ENCODE assay signal across 17 cellular contexts in the genomic region with DNA sequence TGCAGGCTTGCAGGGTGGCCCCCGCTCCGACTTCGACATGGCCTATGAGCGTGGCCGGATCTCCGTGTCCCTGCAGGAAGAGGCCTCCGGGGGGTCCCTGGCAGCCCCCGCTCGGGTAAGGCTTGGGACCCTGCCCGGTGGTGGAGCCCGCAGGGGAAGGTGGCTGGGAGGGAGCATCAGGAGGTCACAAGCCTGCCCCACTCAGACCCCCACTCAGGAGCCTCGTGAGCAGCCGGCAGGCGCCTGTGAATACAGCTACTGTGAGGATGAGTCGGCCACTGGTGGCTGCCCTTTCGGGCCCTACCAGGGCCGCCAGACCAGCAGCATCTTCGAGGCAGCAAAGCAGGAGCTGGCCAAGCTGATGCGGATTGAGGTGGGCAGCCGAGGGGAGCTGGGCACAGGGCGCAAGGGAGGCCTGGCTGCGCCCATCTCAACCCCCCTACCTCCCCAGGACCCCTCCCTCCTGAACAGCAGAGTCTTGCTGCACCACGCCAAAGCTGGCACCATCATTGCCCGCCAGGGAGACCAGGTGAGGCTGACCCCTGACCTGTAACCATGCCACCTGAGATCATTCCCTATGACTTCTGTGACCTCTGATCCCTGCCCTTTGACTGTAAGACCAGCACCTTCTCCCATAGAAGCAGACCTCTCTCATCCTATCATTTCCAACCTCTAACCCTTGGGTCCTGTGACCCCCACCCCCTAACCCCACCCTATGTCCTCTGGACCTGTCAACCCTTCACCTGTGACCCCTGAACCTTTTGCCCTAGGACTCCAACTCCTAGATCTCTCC. TPM values are rescaled to one million over a fixed set of nuclear protein-coding genes. Genes with fewer than 3 reads are reported as not detected.
DNase-seq lines count a peak whose midpoint lies in the region; ATAC-seq and TF ChIP-seq lines count a peak whose summit lies in the region.
"Had no signal": no experiment of that assay in that cellular context is flagged by ENCODE, and none has a peak within 500 bp of the region (broad histone marks: within the 10 kb centered on the region; RNA-seq: fewer than 3 reads in every experiment).

No MANE protein-coding gene starts in this region.

- no peaks in the 10 kb centered on the region for H3K9me3 Mint-ChIP-seq in activated naive CD8-positive, alpha-beta T cell treated with anti-CD3 and anti-CD28 coated beads, Interleukin-2, amount 10 ng/mL, durations not matched to agents 7 days and 5 days
- no peaks in the 10 kb centered on the region for H3K9me3 Mint-ChIP-seq in activated naive CD8-positive, alpha-beta T cell treated with anti-CD3 and anti-CD28 coated beads for 36 hours
- H3K9me3 Mint-ChIP-seq in naive B cell, result no peaks in the 10 kb centered on the region
- H3K9me3 Mint-ChIP-seq: HFFc6 had no signal

- H3K27ac ChIP-seq in RWPE2 (ENCODE audit: poor library complexity, severe bottlenecking) (no peak overlapping the region), temporal lobe (ENCODE audit: low read depth, low read length) (peak overlapping the region; percentile 72), brain microvascular endothelial cell (no peak overlapping the region)

- H3K4me1 ChIP-seq in RWPE2 (ENCODE audit: insufficient read depth, poor library complexity, severe bottlenecking), result no peaks in the 10 kb centered on the region

- peaks cover 33% of the 10 kb centered on the region for H3K4me1 Mint-ChIP-seq in activated naive CD8-positive, alpha-beta T cell treated with anti-CD3 and anti-CD28 coated beads, Interleukin-2, amount 10 ng/mL, durations not matched to agents 7 days and 5 days
- H3K4me1 Mint-ChIP-seq in activated naive CD8-positive, alpha-beta T cell treated with anti-CD3 and anti-CD28 coated beads for 36 hours, result peaks cover 13% of the 10 kb centered on the region
- H3K4me1 Mint-ChIP-seq in naive B cell, result peaks cover 10 to 23% (median 22%) of the 10 kb centered on the region in 3 donors

- no peak for TF ChIP-seq CTCF in RWPE2 (IDR thresholded peaks at IDR 0.05; ENCODE audit: poor library complexity, severe bottlenecking)
- TF ChIP-seq CTCF in brain microvascular endothelial cell (IDR thresholded peaks at IDR 0.05; ENCODE audit: low read depth, low read length, missing control alignments), result no peak

- H3K27me3 ChIP-seq in RWPE2 (ENCODE audit: insufficient read depth, poor library complexity, severe bottlenecking) (no peaks in the 10 kb centered on the region), brain microvascular endothelial cell (replicated peaks) (no peaks in the 10 kb centered on the region)

- H3K36me3 ChIP-seq in RWPE2 (ENCODE audit: low read depth), result peaks cover 29% of the 10 kb centered on the region
- peaks cover 49% of the 10 kb centered on the region for H3K36me3 ChIP-seq in brain microvascular endothelial cell (replicated peaks)

- ATAC-seq in activated naive CD8-positive, alpha-beta T cell treated with anti-CD3 and anti-CD28 coated beads, Interleukin-2, amount 10 ng/mL, durations not matched to agents 7 days and 5 days (ENCODE audit: low read depth), result no peak
- ATAC-seq in RWPE2 (ENCODE audit: low read depth) (no peak), naive B cell (ENCODE audit: low read depth in 2 of 2) (no peak)
- ATAC-seq: HepG2 had no signal

- POLR2A ChIA-PET in activated naive CD8-positive, alpha-beta T cell treated with anti-CD3 and anti-CD28 coated beads, Interleukin-2, amount 10 ng/mL, durations not matched to agents 7 days and 5 days (lab: Charles Lee), result no interaction called here

- no peak for DNase-seq in activated naive CD8-positive, alpha-beta T cell treated with anti-CD3 and anti-CD28 coated beads, Interleukin-2, amount 10 ng/mL, durations not matched to agents 7 days and 5 days
- DNase-seq in activated naive CD8-positive, alpha-beta T cell treated with anti-CD3 and anti-CD28 coated beads for 36 hours, result no peak
- DNase-seq in RWPE2 (ENCODE audit: low spot score) (peak; percentile 46), naive B cell (no peak), middle frontal gyrus (ENCODE audit: extremely low spot score, low spot score) (no peak), brain microvascular endothelial cell (no peak)
- DNase-seq: COR-L47, DMS153, HFFc6, NCI-H1048, NCI-H1436 treated with DMSO at 0.1 percent for 48 hours, NCI-H2029 treated with DMSO at 0.1 percent for 48 hours, NCI-H2171 treated with DMSO at 0.1 percent for 48 hours, NCI-H748 treated with DMSO at 0.1 percent for 48 hours had no signal

- H3K36me3 Mint-ChIP-seq in activated naive CD8-positive, alpha-beta T cell treated with anti-CD3 and anti-CD28 coated beads, Interleukin-2, amount 10 ng/mL, durations not matched to agents 7 days and 5 days, result peaks cover 28% of the 10 kb centered on the region
- H3K36me3 Mint-ChIP-seq in activated naive CD8-positive, alpha-beta T cell treated with anti-CD3 and anti-CD28 coated beads for 36 hours, result peaks cover 16% of the 10 kb centered on the region
- peaks cover 5 to 7% of the 10 kb centered on the region in 2 donors for H3K36me3 Mint-ChIP-seq in naive B cell

- H3K4me3 ChIP-seq in RWPE2 (ENCODE audit: severe bottlenecking), result no peak overlapping the region
- H3K4me3 ChIP-seq in brain microvascular endothelial cell (ENCODE audit: low read depth, low read length), result no peak overlapping the region

- in situ Hi-C loops in brain microvascular endothelial cell (cut with HindIII; ENCODE audit: low pct_ligation_motif_present, low sequenced_read_pairs), result no loop called here

- H3K27me3 Mint-ChIP-seq in activated naive CD8-positive, alpha-beta T cell treated with anti-CD3 and anti-CD28 coated beads, Interleukin-2, amount 10 ng/mL, durations not matched to agents 7 days and 5 days, result no peaks in the 10 kb centered on the region
- H3K27me3 Mint-ChIP-seq in activated naive CD8-positive, alpha-beta T cell treated with anti-CD3 and anti-CD28 coated beads for 36 hours, result no peaks in the 10 kb centered on the region
- H3K27me3 Mint-ChIP-seq in naive B cell, result no peaks in the 10 kb centered on the region

- H3K9me3 ChIP-seq in RWPE2 (ENCODE audit: severe bottlenecking), result no peaks in the 10 kb centered on the region

- peak overlapping the region; percentile 51 for H3K27ac Mint-ChIP-seq in activated naive CD8-positive, alpha-beta T cell treated with anti-CD3 and anti-CD28 coated beads, Interleukin-2, amount 10 ng/mL, durations not matched to agents 7 days and 5 days
- no peak overlapping the region for H3K27ac Mint-ChIP-seq in activated naive CD8-positive, alpha-beta T cell treated with anti-CD3 and anti-CD28 coated beads for 36 hours
- H3K27ac Mint-ChIP-seq in naive B cell, result peak overlapping the region in 4 of 6 donors; percentile 14 to 94 (median 61)
- H3K27ac Mint-ChIP-seq: HFFc6 had no signal

- no peak overlapping the region for H3K4me3 Mint-ChIP-seq in activated naive CD8-positive, alpha-beta T cell treated with anti-CD3 and anti-CD28 coated beads, Interleukin-2, amount 10 ng/mL, durations not matched to agents 7 days and 5 days
- no peak overlapping the region for H3K4me3 Mint-ChIP-seq in activated naive CD8-positive, alpha-beta T cell treated with anti-CD3 and anti-CD28 coated beads for 36 hours
- peak overlapping the region in 3 of 8 donors; percentile 9 to 35 (median 18) for H3K4me3 Mint-ChIP-seq in naive B cell
- H3K4me3 Mint-ChIP-seq: HFFc6 had no signal

RNA-seq across cellular contexts. Expression of a gene that starts 7.2 kb away (rescaled TPM):
- 100 to 1,000 TPM; 152 to 155 TPM for total RNA-seq in activated naive CD8-positive, alpha-beta T cell treated with anti-CD3 and anti-CD28 coated beads, Interleukin-2, amount 10 ng/mL, durations not matched to agents 7 days and 5 days
- 10 to 100 TPM; 67.8 to 68.5 TPM for total RNA-seq in activated naive CD8-positive, alpha-beta T cell treated with anti-CD3 and anti-CD28 coated beads for 36 hours
- polyA plus RNA-seq in naive B cell (ENCODE audit: low read depth in 6 of 6), result 1 to 10 TPM; 4.1 to 9.6 (median 6.6) TPM
- 36.4 TPM for total RNA-seq in temporal lobe

RNA-seq across cellular contexts. Expression of a gene that starts 20.3 kb away (rescaled TPM):
- 10 to 100 TPM; 17.5 to 18.2 TPM for total RNA-seq in activated naive CD8-positive, alpha-beta T cell treated with anti-CD3 and anti-CD28 coated beads, Interleukin-2, amount 10 ng/mL, durations not matched to agents 7 days and 5 days
- total RNA-seq in activated naive CD8-positive, alpha-beta T cell treated with anti-CD3 and anti-CD28 coated beads for 36 hours, result 10 to 100 TPM; 12.3 to 12.4 TPM
- 1 to 10 TPM; 5.0 to 8.9 (median 6.7) TPM for polyA plus RNA-seq in naive B cell (ENCODE audit: low read depth in 6 of 6)
- 5.2 TPM for total RNA-seq in temporal lobe

RNA-seq across cellular contexts. Expression of a gene that starts 26.8 kb away (rescaled TPM):
- total RNA-seq in activated naive CD8-positive, alpha-beta T cell treated with anti-CD3 and anti-CD28 coated beads, Interleukin-2, amount 10 ng/mL, durations not matched to agents 7 days and 5 days, result 10 to 100 TPM; 12.6 to 13.1 TPM
- total RNA-seq in activated naive CD8-positive, alpha-beta T cell treated with anti-CD3 and anti-CD28 coated beads for 36 hours, result 1 to 10 TPM; 6.5 to 7.3 TPM
- polyA plus RNA-seq in naive B cell (ENCODE audit: low read depth in 6 of 6), result 1 to 10 TPM in 5 of 6 donors, under 1 TPM in 1; 0.94 to 3.5 (median 1.6) TPM
- total RNA-seq in temporal lobe, result 17.2 TPM

RNA-seq across cellular contexts. Expression of a gene that starts 52.9 kb away (rescaled TPM):
- total RNA-seq in activated naive CD8-positive, alpha-beta T cell treated with anti-CD3 and anti-CD28 coated beads, Interleukin-2, amount 10 ng/mL, durations not matched to agents 7 days and 5 days, result under 1 TPM; 0.40 to 0.50 TPM
- under 1 TPM; 0.50 to 0.52 TPM for total RNA-seq in activated naive CD8-positive, alpha-beta T cell treated with anti-CD3 and anti-CD28 coated beads for 36 hours
- polyA plus RNA-seq in naive B cell (ENCODE audit: low read depth in 6 of 6), result under 1 TPM in 2 of 6 donors, not detected in 4; 0.06 to 0.08 TPM
- 19.9 TPM for total RNA-seq in temporal lobe
- total RNA-seq: HFFc6, RPMI7951 had no signal

RNA-seq across cellular contexts. Expression of a gene that starts 53.9 kb away (rescaled TPM):
- total RNA-seq in activated naive CD8-positive, alpha-beta T cell treated with anti-CD3 and anti-CD28 coated beads, Interleukin-2, amount 10 ng/mL, durations not matched to agents 7 days and 5 days, result 1 to 10 TPM; 1.0 to 1.3 TPM
- total RNA-seq in activated naive CD8-positive, alpha-beta T cell treated with anti-CD3 and anti-CD28 coated beads for 36 hours, result 1 to 10 TPM in 1 of 2 experiments, under 1 TPM in 1; 0.82 to 1.5 TPM
- 1 to 10 TPM in 3 of 6 donors, under 1 TPM in 3; 0.52 to 4.4 (median 1.2) TPM for polyA plus RNA-seq in naive B cell (ENCODE audit: low read depth in 6 of 6)
- total RNA-seq in temporal lobe, result 0.25 TPM
- total RNA-seq: HepG2 had no signal
- polyA plus RNA-seq: HepG2 had no signal
